ENCODE assay signal across 39 cellular contexts in the genomic region with DNA sequence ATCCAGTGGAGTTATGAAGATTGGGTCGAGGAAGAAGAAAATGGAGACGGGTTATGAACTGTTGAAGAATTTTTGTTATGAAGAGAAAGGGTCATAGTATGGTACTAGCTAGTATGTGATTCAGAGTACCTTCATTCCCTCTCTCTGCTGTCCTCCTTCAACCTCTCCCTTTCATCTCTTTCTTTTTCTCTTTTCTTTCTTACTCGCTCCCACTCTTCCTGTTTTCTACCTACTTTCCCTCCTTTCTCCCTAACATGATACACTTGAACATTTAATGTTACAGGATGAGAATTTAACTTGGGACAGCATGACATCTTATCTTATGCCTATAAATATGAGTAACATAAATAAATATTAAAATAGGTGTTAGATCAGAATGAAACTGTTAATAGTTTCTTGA.
"Had no signal": no experiment of that assay in that cellular context is flagged by ENCODE, and none has a peak within 500 bp of the region (broad histone marks: within the 10 kb centered on the region; RNA-seq: fewer than 3 reads in every experiment).

No MANE protein-coding gene starts in this region.

- H3K27ac ChIP-seq: adrenal gland, ascending aorta, body of pancreas, brain microvascular endothelial cell, breast epithelium, cardiac muscle cell had no signal

- H3K27me3 ChIP-seq: adrenal gland, ascending aorta, body of pancreas, brain microvascular endothelial cell, breast epithelium, cardiac muscle cell had no signal

- H3K4me1 ChIP-seq: adrenal gland, body of pancreas, breast epithelium had no signal

- H3K9me3 ChIP-seq: ascending aorta, body of pancreas, breast epithelium had no signal

- DNase-seq: activated effector memory CD4-positive, alpha-beta T cell treated with anti-CD3 and anti-CD28 coated beads, Interleukin-2, amount 50 U/mL, for 16 hours; activated effector memory CD4-positive, alpha-beta T cell treated with Interleukin-2 at 50 U/mL for 16 hours; activated gamma-delta T cell; activated gamma-delta T cell treated with Interleukin-2 at 50 U/mL for 16 hours; activated naive CD4-positive, alpha-beta T cell; activated naive CD4-positive, alpha-beta T cell treated with anti-CD3 and anti-CD28 coated beads for 36 hours; activated naive CD4-positive, alpha-beta T cell treated with anti-CD3 and anti-CD28 coated beads, Interleukin-2, amount 10 ng/mL, durations not matched to agents 7 days and 5 days; activated naive CD4-positive, alpha-beta T cell treated with anti-CD3 and anti-CD28 coated beads, Interleukin-2, amount 50 U/mL, for 16 hours; activated naive CD4-positive, alpha-beta T cell treated with Interleukin-2 at 50 U/mL for 16 hours; activated naive CD8-positive, alpha-beta T cell treated with anti-CD3 and anti-CD28 coated beads for 36 hours; activated naive CD8-positive, alpha-beta T cell treated with anti-CD3 and anti-CD28 coated beads, Interleukin-2, amount 10 ng/mL, durations not matched to agents 7 days and 5 days; activated naive CD8-positive, alpha-beta T cell treated with anti-CD3 and anti-CD28 coated beads, Interleukin-2, amount 50 U/mL, for 24 hours; activated T-cell treated with anti-CD3 and anti-CD28 coated beads, Interleukin-2, amount 50 U/mL, for 24 hours; activated T-cell treated with anti-CD3 and anti-CD28 coated beads, Interleukin-2, amount 50 U/mL, for 4 hours; activated T-cell treated with anti-CD3 and anti-CD28 coated beads, Interleukin-2, amount 50 U/mL, for 48 hours; activated T-cell treated with anti-CD3 and anti-CD28 coated beads, Interleukin-2, amount 50 U/mL, for 72 hours; adrenal gland; amniotic stem cell; amygdala; anterior cingulate cortex; aorta; body of pancreas; brain microvascular endothelial cell; caudate nucleus; central memory CD4-positive, alpha-beta T cell; cerebellar nuclear complex had no signal

- FAIRE-seq: astrocyte, bronchial epithelial cell had no signal

- H3K4me1 Mint-ChIP-seq: activated naive CD4-positive, alpha-beta T cell treated with anti-CD3 and anti-CD28 coated beads, Interleukin-2, amount 10 ng/mL, durations not matched to agents 7 days and 5 days; brain had no signal

- H3K36me3 ChIP-seq: adrenal gland, brain microvascular endothelial cell, breast epithelium had no signal

- H3K27ac Mint-ChIP-seq: activated naive CD4-positive, alpha-beta T cell treated with anti-CD3 and anti-CD28 coated beads for 36 hours; activated naive CD4-positive, alpha-beta T cell treated with anti-CD3 and anti-CD28 coated beads, Interleukin-2, amount 10 ng/mL, durations not matched to agents 7 days and 5 days; activated naive CD4-positive, alpha-beta T cell treated with anti-CD3 and anti-CD28 coated beads, Interleukin-2, amount 50 U/mL, for 24 hours; activated naive CD4-positive, alpha-beta T cell treated with anti-CD3 and anti-CD28 coated beads, Interleukin-2, amount 50 U/mL, for 72 hours; activated naive CD8-positive, alpha-beta T cell; activated naive CD8-positive, alpha-beta T cell treated with anti-CD3 and anti-CD28 coated beads for 36 hours; activated naive CD8-positive, alpha-beta T cell treated with anti-CD3 and anti-CD28 coated beads, Interleukin-2, amount 10 ng/mL, durations not matched to agents 7 days and 5 days; activated naive CD8-positive, alpha-beta T cell treated with anti-CD3 and anti-CD28 coated beads, Interleukin-2, amount 50 U/mL, for 24 hours; activated T-cell treated with anti-CD3 and anti-CD28 coated beads, Interleukin-2, amount 50 U/mL, for 24 hours; activated T-cell treated with anti-CD3 and anti-CD28 coated beads, Interleukin-2, amount 50 U/mL, for 72 hours; activated T-helper 1 cell treated with anti-CD3 and anti-CD28 coated beads, Interleukin-12 subunit alpha, Interleukin-12 subunit beta, Interleukin-2, Interleukin-4 antibody, amounts not matched to agents 30 ng/mL and 10 ng/mL and 1 ng/mL, durations not matched to agents 14 hours and 24 hours and 36 hours; activated T-helper 17 cell treated with anti-CD3 and anti-CD28 coated beads, Interleukin-2, amount 50 U/mL, for 72 hours; activated T-helper 2 cell treated with anti-CD3 and anti-CD28 coated beads, Interferon-gamma antibody, Interleukin-2, Interleukin-4, amounts not matched to agents 10 μg/mL and 5 μg/mL and 100 μg/mL, durations not matched to agents 14 hours and 24 hours and 36 hours; brain had no signal

- H3K4me3 ChIP-seq: adrenal gland, ascending aorta, body of pancreas, breast epithelium, cardiac muscle cell had no signal

- H3K9me3 Mint-ChIP-seq: activated naive CD4-positive, alpha-beta T cell treated with anti-CD3 and anti-CD28 coated beads for 36 hours; activated naive CD4-positive, alpha-beta T cell treated with anti-CD3 and anti-CD28 coated beads, Interleukin-2, amount 10 ng/mL, durations not matched to agents 7 days and 5 days; activated naive CD4-positive, alpha-beta T cell treated with anti-CD3 and anti-CD28 coated beads, Interleukin-2, amount 50 U/mL, for 24 hours; activated naive CD4-positive, alpha-beta T cell treated with anti-CD3 and anti-CD28 coated beads, Interleukin-2, amount 50 U/mL, for 72 hours; activated naive CD8-positive, alpha-beta T cell treated with anti-CD3 and anti-CD28 coated beads for 36 hours; activated naive CD8-positive, alpha-beta T cell treated with anti-CD3 and anti-CD28 coated beads, Interleukin-2, amount 10 ng/mL, durations not matched to agents 7 days and 5 days; activated naive CD8-positive, alpha-beta T cell treated with anti-CD3 and anti-CD28 coated beads, Interleukin-2, amount 50 U/mL, for 24 hours; activated T-cell treated with anti-CD3 and anti-CD28 coated beads, Interleukin-2, amount 50 U/mL, for 24 hours; activated T-helper 1 cell treated with anti-CD3 and anti-CD28 coated beads, Interleukin-12 subunit alpha, Interleukin-12 subunit beta, Interleukin-2, Interleukin-4 antibody, amounts not matched to agents 30 ng/mL and 10 ng/mL and 1 ng/mL, durations not matched to agents 14 hours and 24 hours and 36 hours; activated T-helper 17 cell treated with anti-CD3 and anti-CD28 coated beads, Interleukin-2, amount 50 U/mL, for 72 hours; activated T-helper 2 cell treated with anti-CD3 and anti-CD28 coated beads, Interferon-gamma antibody, Interleukin-2, Interleukin-4, amounts not matched to agents 10 μg/mL and 5 μg/mL and 100 μg/mL, durations not matched to agents 14 hours and 24 hours and 36 hours; brain; central memory CD8-positive, alpha-beta T cell had no signal

- H3K27me3 Mint-ChIP-seq: activated naive CD4-positive, alpha-beta T cell treated with anti-CD3 and anti-CD28 coated beads, Interleukin-2, amount 10 ng/mL, durations not matched to agents 7 days and 5 days; activated naive CD4-positive, alpha-beta T cell treated with anti-CD3 and anti-CD28 coated beads, Interleukin-2, amount 50 U/mL, for 24 hours; activated naive CD8-positive, alpha-beta T cell; activated naive CD8-positive, alpha-beta T cell treated with anti-CD3 and anti-CD28 coated beads for 36 hours; activated naive CD8-positive, alpha-beta T cell treated with anti-CD3 and anti-CD28 coated beads, Interleukin-2, amount 10 ng/mL, durations not matched to agents 7 days and 5 days; activated naive CD8-positive, alpha-beta T cell treated with anti-CD3 and anti-CD28 coated beads, Interleukin-2, amount 50 U/mL, for 24 hours; activated T-cell treated with anti-CD3 and anti-CD28 coated beads, Interleukin-2, amount 50 U/mL, for 24 hours; activated T-helper 17 cell treated with anti-CD3 and anti-CD28 coated beads, Interleukin-2, amount 50 U/mL, for 72 hours; brain; central memory CD8-positive, alpha-beta T cell had no signal

- ATAC-seq: activated naive CD4-positive, alpha-beta T cell treated with anti-CD3 and anti-CD28 coated beads, Interleukin-2, amount 50 U/mL, for 72 hours; activated naive CD8-positive, alpha-beta T cell treated with anti-CD3 and anti-CD28 coated beads, Interleukin-2, amount 50 U/mL, for 24 hours; activated T-cell treated with anti-CD3 and anti-CD28 coated beads, Interleukin-2, amount 50 U/mL, for 4 hours; activated T-cell treated with anti-CD3 and anti-CD28 coated beads, Interleukin-2, amount 50 U/mL, for 72 hours; activated T-helper 17 cell treated with anti-CD3 and anti-CD28 coated beads, Interleukin-2, amount 50 U/mL, for 72 hours; body of pancreas had no signal

- H3K4me3 Mint-ChIP-seq: activated naive CD4-positive, alpha-beta T cell treated with anti-CD3 and anti-CD28 coated beads for 36 hours; activated naive CD4-positive, alpha-beta T cell treated with anti-CD3 and anti-CD28 coated beads, Interleukin-2, amount 10 ng/mL, durations not matched to agents 7 days and 5 days; activated naive CD4-positive, alpha-beta T cell treated with anti-CD3 and anti-CD28 coated beads, Interleukin-2, amount 50 U/mL, for 24 hours; activated naive CD8-positive, alpha-beta T cell; activated naive CD8-positive, alpha-beta T cell treated with anti-CD3 and anti-CD28 coated beads for 36 hours; activated naive CD8-positive, alpha-beta T cell treated with anti-CD3 and anti-CD28 coated beads, Interleukin-2, amount 10 ng/mL, durations not matched to agents 7 days and 5 days; activated naive CD8-positive, alpha-beta T cell treated with anti-CD3 and anti-CD28 coated beads, Interleukin-2, amount 50 U/mL, for 24 hours; activated T-cell treated with anti-CD3 and anti-CD28 coated beads, Interleukin-2, amount 50 U/mL, for 24 hours; activated T-cell treated with anti-CD3 and anti-CD28 coated beads, Interleukin-2, amount 50 U/mL, for 4 hours; activated T-cell treated with anti-CD3 and anti-CD28 coated beads, Interleukin-2, amount 50 U/mL, for 72 hours; activated T-helper 1 cell treated with anti-CD3 and anti-CD28 coated beads, Interleukin-12 subunit alpha, Interleukin-12 subunit beta, Interleukin-2, Interleukin-4 antibody, amounts not matched to agents 30 ng/mL and 10 ng/mL and 1 ng/mL, durations not matched to agents 14 hours and 24 hours and 36 hours; activated T-helper 17 cell treated with anti-CD3 and anti-CD28 coated beads, Interleukin-2, amount 50 U/mL, for 72 hours; brain; central memory CD8-positive, alpha-beta T cell had no signal
